10 cellular contexts compared by ENCODE assay signal in genomic region chr16:89202422-89203215, GRCh38. TPM values are rescaled to one million over a fixed set of nuclear protein-coding genes. Genes with fewer than 3 reads are reported as not detected.
DNase-seq lines count a peak whose midpoint lies in the region; ATAC-seq, FAIRE-seq and TF ChIP-seq lines count a peak whose summit lies in the region.
"Had no signal": no experiment of that assay in that cellular context is flagged by ENCODE, and none has a peak within 500 bp of the region (broad histone marks: within the 10 kb centered on the region; RNA-seq: fewer than 3 reads in every experiment).

No MANE protein-coding gene starts in this region.

- peaks cover 0 to 4% of the 10 kb centered on the region in 2 experiments for H4K20me1 ChIP-seq in H1 (replicated peaks in 1 of 2; ENCODE audit: control insufficient read depth in 1 of 2, insufficient read depth in 2 of 2, low read length in 2 of 2)

- no peaks in the 10 kb centered on the region for H3K79me2 ChIP-seq in H1 (ENCODE audit: control insufficient read depth in 1 of 2, insufficient read depth in 2 of 2, low read length in 2 of 2)

- no peak overlapping the region for H3K4ac ChIP-seq in H1 (replicated peaks; ENCODE audit: insufficient read length, low read depth, low read length)
- H3K4ac ChIP-seq in neuronal stem cell (ENCODE audit: low read length): no peak overlapping the region

- peaks cover 0 to 6% of the 10 kb centered on the region in 2 donors for H3K36me3 Mint-ChIP-seq in CD4-positive, alpha-beta memory T cell

- H2BK5ac ChIP-seq in H1 (ENCODE audit: low read depth, low read length) (no peak overlapping the region), neuronal stem cell (ENCODE audit: low read length) (no peak overlapping the region)

- intact Hi-C loops in CD4-positive, alpha-beta memory T cell (cut with micrococcal nuclease): no loop called here

- H4K5ac ChIP-seq in H1 (ENCODE audit: insufficient read length, low read depth, low read length): no peak overlapping the region

- H3K14ac ChIP-seq in H1 (ENCODE audit: insufficient read length) (no peak overlapping the region), neuronal stem cell (ENCODE audit: low read length) (no peak overlapping the region)

- peak overlapping the region; percentile 36 to 75 (median 64) for H3K4me3 Mint-ChIP-seq in CD4-positive, alpha-beta memory T cell

- H3K9me3 Mint-ChIP-seq in CD4-positive, alpha-beta memory T cell: peaks cover 0 to 10% (median 3%) of the 10 kb centered on the region in 8 donors

- H3K27me3 ChIP-seq in CD4-positive, alpha-beta memory T cell (ENCODE audit: insufficient read depth, low read length): peaks cover 13% of the 10 kb centered on the region
- H3K27me3 ChIP-seq in H1 (replicated peaks in 1 of 4; ENCODE audit: control insufficient read depth in 3 of 4, extremely low read depth in 1 of 4, insufficient read depth in 3 of 4, low read length in 3 of 4) (peaks cover 11 to 40% (median 30%) of the 10 kb centered on the region in 4 experiments), neuronal stem cell (ENCODE audit: control insufficient read depth in 3 of 3, insufficient read depth in 3 of 3, low read depth in 1 of 3, low read length in 3 of 3) (peaks cover 15 to 48% (median 43%) of the 10 kb centered on the region in 3 experiments)

- H3K79me1 ChIP-seq in H1 (ENCODE audit: low read depth, low read length) (no peaks in the 10 kb centered on the region), neuronal stem cell (ENCODE audit: low read depth, low read length) (peaks cover 2% of the 10 kb centered on the region)

- H2BK12ac ChIP-seq in H1 (ENCODE audit: low read depth, low read length) (no peak overlapping the region), neuronal stem cell (ENCODE audit: low read length) (no peak overlapping the region)

- H3K36me3 ChIP-seq in CD4-positive, alpha-beta memory T cell (ENCODE audit: insufficient read depth, low read length): no peaks in the 10 kb centered on the region
- H3K36me3 ChIP-seq in HEK293 (ENCODE audit: control insufficient read depth in 2 of 2, insufficient read depth in 1 of 2, low read length in 2 of 2) (no peaks in the 10 kb centered on the region), H1 (ENCODE audit: control insufficient read depth in 2 of 4, insufficient read depth in 4 of 4, low read length in 3 of 4) (no peaks in the 10 kb centered on the region), neuronal stem cell (replicated peaks in 1 of 2; ENCODE audit: control insufficient read depth in 2 of 2, insufficient read depth in 2 of 2, low read length in 2 of 2) (no peaks in the 10 kb centered on the region)

- H3K18ac ChIP-seq in H1 (ENCODE audit: extremely low read depth, low read length) (no peak overlapping the region), neuronal stem cell (ENCODE audit: low read length) (no peak overlapping the region)

- no peak for TF ChIP-seq EP300 in H1 (IDR thresholded peaks at IDR 0.05; ENCODE audit: borderline replicate concordance in 1 of 2, low read depth in 2 of 2, low read length in 2 of 2)

- POLR2A ChIA-PET in CD4-positive, alpha-beta memory T cell (lab: Charles Lee; ENCODE audit: partially characterized antibody): no interaction called here
- POLR2A ChIA-PET in HEK293 (lab: Yijun Ruan, JAX): interaction anchor here (0.7 kb wide), 1 partner anchor 31 kb away, joined by 3 read pairs; the partner anchor contains the start of gene CDH15
- POLR2A ChIA-PET in H1 (lab: Charles Lee; ENCODE audit: partially characterized antibody): interaction anchor here (0.6 to 1.2 kb wide), 2 partner anchors 15 to 392 kb away, joined by 3 to 4 read pairs; partner anchors contain the start of gene ZNF778

- H2BK15ac ChIP-seq in H1 (ENCODE audit: low read length) (no peak overlapping the region), neuronal stem cell (ENCODE audit: low read length) (no peak overlapping the region)

- no peak for TF ChIP-seq RAD21 in H1 (IDR thresholded peaks at IDR 0.05 in 1 of 2, conservative IDR thresholded peaks at IDR 0.05 in 1 of 2; ENCODE audit: low read depth in 2 of 2, low read length in 2 of 2)

- H3K27ac Mint-ChIP-seq in CD4-positive, alpha-beta memory T cell: peak overlapping the region in 3 of 7 donors; percentile 30 to 86 (median 70)

- peaks cover 10% of the 10 kb centered on the region; the same call in 1 of the 2 replicates for H3K23me2 ChIP-seq in H1 (ENCODE audit: low read depth, low read length)

- H2AK5ac ChIP-seq in H1 (ENCODE audit: low read depth, low read length): no peak overlapping the region
- no peak overlapping the region for H2AK5ac ChIP-seq in neuronal stem cell (ENCODE audit: low read depth, low read length)

- H3K4me2 ChIP-seq in H1 (ENCODE audit: insufficient read depth in 1 of 2, low read depth in 2 of 2, low read length in 2 of 2) (peak overlapping the region; percentile 69 to 80), neuronal stem cell (ENCODE audit: insufficient read depth, low read length, poor library complexity, severe bottlenecking) (no peak overlapping the region)

- peaks cover 10% of the 10 kb centered on the region for H3K4me1 ChIP-seq in CD4-positive, alpha-beta memory T cell (ENCODE audit: insufficient read depth, low read length)
- H3K4me1 ChIP-seq in HEK293 (ENCODE audit: control insufficient read depth, insufficient read depth, low read length) (no peaks in the 10 kb centered on the region), H1 (replicated peaks in 1 of 4; ENCODE audit: control insufficient read depth in 3 of 4, insufficient read depth in 4 of 4, low read length in 3 of 4) (peaks cover 0 to 12% (median 8%) of the 10 kb centered on the region in 4 experiments; a peak in 5 of 7 replicates), neuronal stem cell (ENCODE audit: control insufficient read depth in 2 of 2, insufficient read depth in 1 of 2, low read depth in 1 of 2, low read length in 2 of 2) (peaks cover 3 to 22% of the 10 kb centered on the region in 2 donors)

- H2AFZ ChIP-seq in H1 (ENCODE audit: low read length) (no peak overlapping the region), neuronal stem cell (ENCODE audit: low read length) (peak overlapping the region; percentile 73)

- ATAC-seq in HG03432 (IDR thresholded peaks at IDR 0.05; ENCODE audit: unreplicated experiment): no peak

- DNase-seq in CD4-positive, alpha-beta memory T cell: no peak
- DNase-seq in H1 (ENCODE audit: low read depth in 1 of 2, low spot score in 2 of 2) (peak in 1 of 2 experiments; percentile 56), neuronal stem cell (ENCODE audit: low spot score) (no peak), NCI-H345 (lab: John Stamatoyannopoulos, UW) (no peak), NCI-H2081 treated with DMSO at 0.1 percent for 48 hours (lab: John Stamatoyannopoulos, UW) (no peak), middle frontal gyrus (ENCODE audit: extremely low spot score, low spot score) (no peak)
- DNase-seq: NCI-H1092 had no signal

- no peak overlapping the region for H3K23ac ChIP-seq in H1 (ENCODE audit: insufficient read length)
- no peak overlapping the region for H3K23ac ChIP-seq in neuronal stem cell (ENCODE audit: low read depth, low read length, poor library complexity)

- CTCF ChIA-PET in CD4-positive, alpha-beta memory T cell (lab: Charles Lee; ENCODE audit: partially characterized antibody): no interaction called here
- CTCF ChIA-PET in HEK293 (lab: Yijun Ruan, JAX) (interaction anchor here (0.6 to 0.7 kb wide), 2 partner anchors 14 to 469 kb away, joined by 3 to 5 read pairs; partner anchors contain the start of gene ZNF778), H1 (lab: Charles Lee; ENCODE audit: partially characterized antibody) (interaction anchor here (1.1 kb wide), 1 partner anchor 38 kb away, joined by 4 read pairs; no protein-coding TSS in a partner anchor)

- H3K27ac ChIP-seq in CD4-positive, alpha-beta memory T cell (ENCODE audit: low read depth, low read length): no peak overlapping the region
- H3K27ac ChIP-seq in HEK293 (ENCODE audit: extremely low read depth, low read depth, low read length) (no peak overlapping the region), H1 (ENCODE audit: low read depth, low read length) (no peak overlapping the region), neuronal stem cell (replicated peaks; ENCODE audit: low read length) (no peak overlapping the region)

- FAIRE-seq in H1 (lab: Jason Lieb, UNC): no peak

- H3K4me1 Mint-ChIP-seq in CD4-positive, alpha-beta memory T cell: peaks cover 0 to 21% (median 12%) of the 10 kb centered on the region in 4 donors

- TF ChIP-seq CTCF in HEK293 (tag by site-specific recombination; IDR thresholded peaks at IDR 0.05) (no peak), H1 (IDR thresholded peaks at IDR 0.05; ENCODE audit: control extremely low read depth in 1 of 3, insufficient read depth in 1 of 3, low read depth in 1 of 3, low read length in 3 of 3) (no peak)

- TF ChIP-seq POLR2A in H1 (IDR thresholded peaks at IDR 0.05; ENCODE audit: control extremely low read depth in 1 of 2, low read depth in 2 of 2, low read length in 2 of 2): no peak

- no peak overlapping the region for H3K56ac ChIP-seq in H1 (replicated peaks; ENCODE audit: insufficient read length, low read depth, low read length)

- no peaks in the 10 kb centered on the region for H3K9me3 ChIP-seq in CD4-positive, alpha-beta memory T cell (ENCODE audit: control insufficient read depth in 1 of 2, low read length in 2 of 2)
- H3K9me3 ChIP-seq in HEK293 (ENCODE audit: control insufficient read depth, insufficient read depth, low read depth, low read length) (no peaks in the 10 kb centered on the region), H1 (ENCODE audit: insufficient read depth in 2 of 2, low read depth in 1 of 2, low read length in 1 of 2) (no peaks in the 10 kb centered on the region), neuronal stem cell (replicated peaks in 1 of 2; ENCODE audit: control insufficient read depth in 2 of 2, insufficient read depth in 1 of 2, low read depth in 1 of 2, low read length in 2 of 2) (peaks cover 6 to 7% of the 10 kb centered on the region in 2 donors)

- H2BK120ac ChIP-seq in H1 (replicated peaks; ENCODE audit: low read depth, low read length) (no peak overlapping the region), neuronal stem cell (ENCODE audit: low read depth, low read length) (no peak overlapping the region)

- no peak overlapping the region for H2BK20ac ChIP-seq in H1 (ENCODE audit: low read length)

- peaks cover 29 to 30% of the 10 kb centered on the region in 2 donors for H3K27me3 Mint-ChIP-seq in CD4-positive, alpha-beta memory T cell

- H4K91ac ChIP-seq in H1 (replicated peaks; ENCODE audit: insufficient read length, low read length): no peak overlapping the region
- H4K91ac ChIP-seq in neuronal stem cell (ENCODE audit: low read depth, low read length, poor library complexity): no peak overlapping the region

- no peak overlapping the region for H3K4me3 ChIP-seq in CD4-positive, alpha-beta memory T cell (ENCODE audit: low read length in 2 of 2)
- H3K4me3 ChIP-seq in HEK293 (ENCODE audit: low read depth, low read length): no peak overlapping the region
- H3K4me3 ChIP-seq in H1 (ENCODE audit: extremely low read depth in 1 of 4, insufficient read depth in 2 of 4, low read depth in 3 of 4, low read length in 4 of 4): peak overlapping the region; percentile 34 to 54 (median 36); a peak in 7 of 8 replicates
- peak overlapping the region in 1 of 2 donors; percentile 29 for H3K4me3 ChIP-seq in neuronal stem cell (ENCODE audit: low read length in 2 of 2)

- WGBS in H1 (ENCODE audit: extremely low coverage in 1 of 2, insufficient coverage in 1 of 2, insufficient read length in 1 of 2, insufficient replicate concordance in 2 of 2, low coverage in 1 of 2, low lambda C conversion rate in 2 of 2, missing lambda C conversion rate in 1 of 2), 2 experiments: 54% methylated on average over 44 of the region's 49 CpGs; no CpG with 5 or more reads in 1 of the 2 experiments
- WGBS in neuronal stem cell (ENCODE audit: extremely low coverage in 2 of 2, insufficient read length in 2 of 2, insufficient replicate concordance in 1 of 2), 2 donors: no CpG with 5 or more reads among the region's 49 CpGs

- H3K9ac ChIP-seq in H1 (replicated peaks in 1 of 4; ENCODE audit: extremely low read depth in 1 of 4, low read depth in 3 of 4, low read length in 3 of 4): no peak overlapping the region
- no peak overlapping the region for H3K9ac ChIP-seq in neuronal stem cell (ENCODE audit: low read depth, low read length, poor library complexity)

- no peak overlapping the region for H4K8ac ChIP-seq in H1 (ENCODE audit: extremely low read depth, insufficient read depth, low read length)
- H4K8ac ChIP-seq in neuronal stem cell (ENCODE audit: low read depth, low read length): no peak overlapping the region

RNA-seq across cellular contexts. Expression of gene SLC22A31, which starts 2.3 kb away (rescaled TPM):
- total RNA-seq in CD4-positive, alpha-beta memory T cell: under 1 TPM in 1 of 2 experiments, not detected in 1; 0.44 TPM
- under 1 TPM; 0.32 to 0.48 TPM for polyA plus RNA-seq in CD4-positive, alpha-beta memory T cell
- total RNA-seq in H1 (2021; fragmentation: NEBNext Ultra II Directional; extraction: Animal tissue kit (Norgen Biotek cat#: 25700)): 10.6 and 11.1 TPM in 2 replicates
- polyA plus RNA-seq in H1 (2011; rRNA removed): 7.7 and 7.9 TPM in 2 replicates
- 6.7 TPM for polyA plus RNA-seq in H1 (2011; cell fraction: cytosol; rRNA removed)
- 50.6 TPM for polyA plus RNA-seq in H1 (2011; cell fraction: nucleus; rRNA removed)
- 5.9 to 13.0 TPM (median 10.2 TPM) in 4 replicates for polyA plus RNA-seq in H1 (2012, experiment 1 of 2)
- 5.9 TPM for polyA plus RNA-seq in H1 (2012, experiment 2 of 2)
- polyA plus RNA-seq in H1 (2013, experiment 1 of 2): 7.2 TPM
- polyA plus RNA-seq in H1 (2013, experiment 2 of 2): 7.0 TPM
- polyA minus RNA-seq in H1 (2011; rRNA and poly(A)+ RNA removed): 1.2 and 2.6 TPM in 2 replicates
- 3.0 TPM for polyA minus RNA-seq in H1 (2011; cell fraction: cytosol; rRNA and poly(A)+ RNA removed)
- 10.6 TPM for polyA minus RNA-seq in H1 (2011; cell fraction: nucleus; rRNA and poly(A)+ RNA removed)
- 0.67 TPM for polyA plus RNA-seq in neuronal stem cell (2013, experiment 1 of 2)
- polyA plus RNA-seq in neuronal stem cell (2013, experiment 2 of 2): 0.97 TPM
- total RNA-seq: omental fat pad had no signal

RNA-seq across cellular contexts. Expression of gene ZNF778, which starts 14.9 kb away (rescaled TPM):
- 10 to 100 TPM; 13.1 to 15.9 TPM for total RNA-seq in CD4-positive, alpha-beta memory T cell
- 1 to 10 TPM; 1.0 to 4.4 TPM for polyA plus RNA-seq in CD4-positive, alpha-beta memory T cell
- 19.8 and 21.9 TPM in 2 replicates for total RNA-seq in H1 (2021; fragmentation: NEBNext Ultra II Directional; extraction: Animal tissue kit (Norgen Biotek cat#: 25700))
- 8.6 and 9.5 TPM in 2 replicates for polyA plus RNA-seq in H1 (2011; rRNA removed)
- 8.3 TPM for polyA plus RNA-seq in H1 (2011; cell fraction: cytosol; rRNA removed)
- 11.0 TPM for polyA plus RNA-seq in H1 (2011; cell fraction: nucleus; rRNA removed)
- 8.9 to 11.6 TPM (median 10.6 TPM) in 4 replicates for polyA plus RNA-seq in H1 (2012, experiment 1 of 2)
- polyA plus RNA-seq in H1 (2012, experiment 2 of 2): 0.62 TPM
- polyA plus RNA-seq in H1 (2013, experiment 1 of 2): 11.3 TPM
- polyA plus RNA-seq in H1 (2013, experiment 2 of 2): 10.3 TPM
- polyA minus RNA-seq in H1 (2011; rRNA and poly(A)+ RNA removed): 30.1 and 31.7 TPM in 2 replicates
- polyA minus RNA-seq in H1 (2011; cell fraction: cytosol; rRNA and poly(A)+ RNA removed): 26.0 TPM
- 19.5 TPM for polyA minus RNA-seq in H1 (2011; cell fraction: nucleus; rRNA and poly(A)+ RNA removed)
- polyA plus RNA-seq in neuronal stem cell (2013, experiment 1 of 2): 7.7 TPM
- polyA plus RNA-seq in neuronal stem cell (2013, experiment 2 of 2): 8.7 TPM

RNA-seq across cellular contexts. Expression of gene CDH15, which starts 31.1 kb away (rescaled TPM):
- not detected for total RNA-seq in CD4-positive, alpha-beta memory T cell
- polyA plus RNA-seq in CD4-positive, alpha-beta memory T cell: not detected
- total RNA-seq in H1 (2021; fragmentation: NEBNext Ultra II Directional; extraction: Animal tissue kit (Norgen Biotek cat#: 25700)): 0.65 and 0.82 TPM in 2 replicates
- polyA plus RNA-seq in H1 (2011; rRNA removed): 0.50 and 0.60 TPM in 2 replicates
- 0.59 TPM for polyA plus RNA-seq in H1 (2011; cell fraction: cytosol; rRNA removed)
- polyA plus RNA-seq in H1 (2011; cell fraction: nucleus; rRNA removed): 1.0 TPM
- polyA plus RNA-seq in H1 (2012, experiment 1 of 2): 0.33 to 0.53 TPM (median 0.35 TPM) in 4 replicates
- polyA plus RNA-seq in H1 (2012, experiment 2 of 2): 0.35 TPM
- polyA plus RNA-seq in H1 (2013, experiment 1 of 2): 0.65 TPM
- polyA plus RNA-seq in H1 (2013, experiment 2 of 2): 0.57 TPM
- polyA minus RNA-seq in H1 (2011; rRNA and poly(A)+ RNA removed): 0.07 TPM in 1 of 2 replicates, not detected in the other
- 0.73 TPM for polyA minus RNA-seq in H1 (2011; cell fraction: cytosol; rRNA and poly(A)+ RNA removed)
- polyA minus RNA-seq in H1 (2011; cell fraction: nucleus; rRNA and poly(A)+ RNA removed): 0.60 TPM
- polyA plus RNA-seq in neuronal stem cell (2013, experiment 1 of 2): 0.03 TPM
- 0.03 TPM for polyA plus RNA-seq in neuronal stem cell (2013, experiment 2 of 2)
- total RNA-seq: omental fat pad had no signal

Comparison
In these comparisons a context has a peak if more than half of its experiments do, and no peak if none do; other contexts are left out.
1. H3K4me3 ChIP-seq: peak in H1 (4 of 4); none in CD4-positive, alpha-beta memory T cell (0 of 2) and HEK293 (single experiment).